ENCODE assay signal across 8 cellular contexts in the genomic region with DNA sequence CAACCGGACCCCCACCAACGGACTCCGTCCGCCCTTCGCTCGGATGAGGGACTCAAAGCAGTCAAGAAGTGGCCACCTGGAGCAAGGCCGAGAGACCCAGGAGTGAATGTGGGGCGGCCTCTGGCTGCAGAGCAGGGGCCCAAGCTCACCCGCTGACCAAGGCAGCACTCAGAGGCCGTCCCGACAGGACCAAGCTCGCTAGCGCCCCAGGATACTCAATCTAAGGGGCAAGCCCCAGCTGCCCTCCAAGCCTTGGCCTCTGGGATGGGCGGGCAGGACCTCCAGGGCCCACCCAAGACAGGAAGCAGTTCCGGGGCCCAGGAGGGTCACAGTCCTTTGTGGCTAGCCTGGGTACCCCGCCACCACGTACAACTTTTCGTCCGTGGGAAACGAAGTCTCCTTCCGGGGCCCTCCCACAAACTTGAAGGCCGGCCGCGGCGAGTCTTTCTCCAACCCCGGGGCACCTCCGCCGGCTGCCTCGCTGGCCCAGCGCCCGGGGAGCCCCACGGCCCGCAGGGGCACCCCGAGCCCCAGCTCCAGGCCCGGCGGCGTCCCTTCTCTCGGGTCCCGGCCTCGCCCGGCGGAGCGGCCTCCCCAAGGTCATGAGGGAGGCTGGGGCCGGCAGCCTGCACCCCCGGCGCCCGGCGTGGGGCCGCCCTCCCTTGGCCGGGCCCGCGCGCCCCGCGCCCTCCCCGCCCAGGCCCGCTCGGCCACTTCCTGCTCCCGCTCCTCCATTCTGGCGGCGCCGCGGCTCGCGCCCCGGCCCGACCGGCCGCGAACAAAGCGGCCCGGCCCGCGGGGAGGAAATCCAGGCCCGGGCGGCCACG. TPM values are rescaled to one million over a fixed set of nuclear protein-coding genes. Genes with fewer than 3 reads are reported as not detected.
DNase-seq lines count a peak whose midpoint lies in the region; ATAC-seq and TF ChIP-seq lines count a peak whose summit lies in the region.

No MANE protein-coding gene starts in this region.

- H3K9me3 ChIP-seq in MM.1S (replicated peaks; ENCODE audit: insufficient read depth, low read length) (no peaks in the 10 kb centered on the region), stomach smooth muscle (ENCODE audit: control insufficient read depth in 2 of 2, low read length in 2 of 2) (no peaks in the 10 kb centered on the region)

- peak; percentile 32 for DNase-seq in MM.1S
- no peak for DNase-seq in brain microvascular endothelial cell
- DNase-seq in left colon: peak; percentile 47 to 57
- no peak for DNase-seq in NCI-H1694 treated with DMSO at 0.1 percent for 48 hours (lab: John Stamatoyannopoulos, UW)
- DNase-seq in NCI-H2227 treated with DMSO at 0.1 percent for 48 hours (lab: John Stamatoyannopoulos, UW): no peak

- peak overlapping the region; percentile 62; the same call in 1 of the 2 replicates for H3K9ac ChIP-seq in MM.1S (ENCODE audit: low read length)
- peak overlapping the region; percentile 41 to 83 for H3K9ac ChIP-seq in stomach smooth muscle (ENCODE audit: low read length in 2 of 2)

- H3K9me2 ChIP-seq in MM.1S (replicated peaks; ENCODE audit: insufficient read depth, low read length): no peaks in the 10 kb centered on the region

- peak overlapping the region; percentile 76 for H3K4me2 ChIP-seq in MM.1S (ENCODE audit: low read depth, low read length)

- H3K4me3 ChIP-seq in MM.1S (ENCODE audit: low read length): peak overlapping the region; percentile 72
- H3K4me3 ChIP-seq in brain microvascular endothelial cell (ENCODE audit: low read depth, low read length): peak overlapping the region; percentile 74
- H3K4me3 ChIP-seq in stomach smooth muscle (ENCODE audit: low read length in 2 of 2): peak overlapping the region; percentile 81 to 86

- peaks cover 35% of the 10 kb centered on the region for H3K79me2 ChIP-seq in MM.1S (ENCODE audit: low read length)

- H3K27ac ChIP-seq in C4-2B: peak overlapping the region; percentile 96
- H3K27ac ChIP-seq in MM.1S (ENCODE audit: low read length): no peak overlapping the region
- H3K27ac ChIP-seq in brain microvascular endothelial cell: peak overlapping the region; percentile 38
- no peak overlapping the region for H3K27ac ChIP-seq in stomach smooth muscle (ENCODE audit: low read length)

- H3K27me3 ChIP-seq in MM.1S (replicated peaks; ENCODE audit: insufficient read depth, low read length): no peaks in the 10 kb centered on the region
- no peaks in the 10 kb centered on the region for H3K27me3 ChIP-seq in brain microvascular endothelial cell (replicated peaks)
- H3K27me3 ChIP-seq in stomach smooth muscle (ENCODE audit: control insufficient read depth in 1 of 2, insufficient read depth in 2 of 2, low read length in 2 of 2): no peaks in the 10 kb centered on the region

- in situ Hi-C loops in brain microvascular endothelial cell (cut with HindIII; ENCODE audit: low pct_ligation_motif_present, low sequenced_read_pairs): no loop called here

- no peaks in the 10 kb centered on the region for H4K20me1 ChIP-seq in MM.1S (ENCODE audit: insufficient read depth, low read length)

- intact Hi-C loops in left colon (cut with DNase I, micrococcal nuclease): no loop called here

- H3K4me1 ChIP-seq in MM.1S (ENCODE audit: low read length) (peaks cover 12% of the 10 kb centered on the region; the same call in 1 of the 2 replicates), stomach smooth muscle (ENCODE audit: control insufficient read depth, insufficient read depth, low read length) (peaks cover 52% of the 10 kb centered on the region)

- no peak for TF ChIP-seq CTCF in C4-2B (conservative IDR thresholded peaks at IDR 0.05)
- TF ChIP-seq CTCF in MM.1S (IDR thresholded peaks at IDR 0.05; ENCODE audit: low read length): no peak
- TF ChIP-seq CTCF in brain microvascular endothelial cell (IDR thresholded peaks at IDR 0.05; ENCODE audit: low read depth, low read length, missing control alignments): peak; percentile 32

- ATAC-seq in GM19328 (IDR thresholded peaks at IDR 0.05; ENCODE audit: unreplicated experiment) (peak; percentile 39), left colon (peak; percentile 46)

- H3K36me3 ChIP-seq in MM.1S (replicated peaks; ENCODE audit: insufficient read depth, low read length) (no peaks in the 10 kb centered on the region), brain microvascular endothelial cell (replicated peaks) (peaks cover 9% of the 10 kb centered on the region), stomach smooth muscle (ENCODE audit: control insufficient read depth in 2 of 2, insufficient read depth in 2 of 2, low read length in 2 of 2) (peaks cover 3 to 8% of the 10 kb centered on the region in 2 donors)

- peaks cover 10% of the 10 kb centered on the region for H3F3A ChIP-seq in MM.1S (ENCODE audit: insufficient read depth, low read length)

- no peak overlapping the region for H2AFZ ChIP-seq in MM.1S (ENCODE audit: low read length)

RNA-seq across cellular contexts. Expression of gene AKT1, which starts 0.7 kb away (rescaled TPM):
- 100 to 1,000 TPM; 132 to 135 TPM for total RNA-seq in left colon

RNA-seq across cellular contexts. Expression of gene ZBTB42, which starts 6.0 kb away (rescaled TPM):
- total RNA-seq in left colon: 1 to 10 TPM; 7.2 to 9.2 TPM

RNA-seq across cellular contexts. Expression of gene SIVA1, which starts 41.9 kb away (rescaled TPM):
- 10 to 100 TPM; 53.2 to 59.3 TPM for total RNA-seq in left colon

Comparison
In these comparisons a context has a peak if more than half of its experiments do, and no peak if none do; other contexts are left out.
1. H3K27ac ChIP-seq: peak in C4-2B (single experiment) and brain microvascular endothelial cell (single experiment); none in MM.1S (single experiment) and stomach smooth muscle (single experiment).
2. DNase-seq: peak in MM.1S (single experiment) and left colon (2 of 2); none in brain microvascular endothelial cell (single experiment), NCI-H1694 treated with DMSO at 0.1 percent for 48 hours (single experiment) and NCI-H2227 treated with DMSO at 0.1 percent for 48 hours (single experiment).
3. Peak in every context shown above with its lines, with median percentiles within 50 percentile points of each other: H3K4me3 ChIP-seq.